Comparison of ENCODE assay signal across 18 cellular contexts in the genomic region with DNA sequence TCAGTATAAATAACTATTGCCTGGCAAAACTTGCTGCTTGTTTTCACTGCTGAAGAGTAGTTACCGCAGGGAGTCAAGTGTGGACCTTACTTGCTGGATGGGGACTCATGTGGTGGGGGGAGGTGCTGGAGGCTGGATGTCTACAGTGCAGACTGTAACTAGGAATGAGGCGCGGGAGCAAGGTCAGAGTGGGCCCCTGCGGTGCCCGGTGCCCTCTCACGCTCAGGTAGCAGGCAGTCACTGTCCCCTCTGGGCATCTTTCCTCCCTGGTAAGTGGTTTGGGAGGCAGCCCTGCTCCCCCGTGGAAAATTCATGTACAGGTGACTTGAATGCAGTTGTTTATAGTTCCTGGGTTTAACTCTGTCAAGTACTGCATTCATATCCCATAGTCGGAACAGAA. TPM values are rescaled to one million over a fixed set of nuclear protein-coding genes. Genes with fewer than 3 reads are reported as not detected.
DNase-seq lines count a peak whose midpoint lies in the region; ATAC-seq, FAIRE-seq and TF ChIP-seq lines count a peak whose summit lies in the region.
"Had no signal": no experiment of that assay in that cellular context is flagged by ENCODE, and none has a peak within 500 bp of the region (broad histone marks: within the 10 kb centered on the region; RNA-seq: fewer than 3 reads in every experiment).

No MANE protein-coding gene starts in this region.

- peaks cover 32% of the 10 kb centered on the region for H3K4me1 ChIP-seq in HepG2 (ENCODE audit: insufficient read depth, low read length)
- H3K4me1 ChIP-seq in right lobe of liver, result peaks cover 0 to 14% (median 7%) of the 10 kb centered on the region in 4 donors
- H3K4me1 ChIP-seq: BE2C had no signal

- TF ChIP-seq RAD21 in HepG2 (CRISPR knock-in tag; IDR thresholded peaks at IDR 0.05), result no peak

- 100% methylated on average over 3 of the region's 8 CpGs for WGBS in HepG2 (ENCODE audit: low lambda C conversion rate)
- 88% methylated on average over 1 of the region's 8 CpGs for WGBS in right lobe of liver (ENCODE audit: insufficient coverage, low coverage, low lambda C conversion rate, missing lambda C conversion rate)

- ATAC-seq in HepG2, result no peak
- ATAC-seq in right lobe of liver, result no peak
- ATAC-seq in T-helper 17 cell, result no peak
- no peak for ATAC-seq in naive thymus-derived CD8-positive, alpha-beta T cell
- ATAC-seq: CD8-positive, alpha-beta T cell had no signal

- no peaks in the 10 kb centered on the region for H3K27me3 Mint-ChIP-seq in T-helper 17 cell
- no peaks in the 10 kb centered on the region for H3K27me3 Mint-ChIP-seq in neural crest cell (ENCODE audit: low read depth)
- no peaks in the 10 kb centered on the region for H3K27me3 Mint-ChIP-seq in naive thymus-derived CD8-positive, alpha-beta T cell

- peaks cover 9% of the 10 kb centered on the region for H3K36me3 Mint-ChIP-seq in T-helper 17 cell (ENCODE audit: low read depth)
- H3K36me3 Mint-ChIP-seq in neural crest cell (ENCODE audit: low read depth), result peaks cover 21% of the 10 kb centered on the region
- peaks cover 6 to 64% (median 22%) of the 10 kb centered on the region in 3 donors for H3K36me3 Mint-ChIP-seq in naive thymus-derived CD8-positive, alpha-beta T cell

- H3K4me3 ChIP-seq in HepG2 (replicated peaks in 1 of 3; ENCODE audit: insufficient read depth in 1 of 3, low read depth in 2 of 3, low read length in 3 of 3), result no peak overlapping the region
- H3K4me3 ChIP-seq in right lobe of liver, result no peak overlapping the region

- intact Hi-C loops in HepG2 (cut with micrococcal nuclease; ENCODE audit: unreplicated experiment), result no loop called here
- intact Hi-C loops in right lobe of liver (cut with DNase I), result no loop called here

- TF ChIP-seq EP300 in HepG2 (IDR thresholded peaks at IDR 0.05; ENCODE audit: low read depth in 2 of 2, low read length in 2 of 2) (no peak), HepG2 (CRISPR knock-in tag; IDR thresholded peaks at IDR 0.05; ENCODE audit: borderline replicate concordance) (no peak)

- no peak for TF ChIP-seq POLR2A in HepG2 (IDR thresholded peaks at IDR 0.05; ENCODE audit: insufficient read depth in 1 of 2, low read depth in 2 of 2, low read length in 2 of 2)
- TF ChIP-seq POLR2A in right lobe of liver (IDR thresholded peaks at IDR 0.05), result no peak

- H3K27ac ChIP-seq in HepG2 (ENCODE audit: extremely low read length, insufficient read depth, low read length), result no peak overlapping the region
- H3K27ac ChIP-seq in right lobe of liver, result no peak overlapping the region

- in situ Hi-C loops in HepG2 (cut with HindIII; ENCODE audit: extremely low pct_ligation_motif_present, low pct_unique_long_range_greater_than_20kb), result no loop called here

- H3K4me3 Mint-ChIP-seq in T-helper 17 cell (no peak overlapping the region), neural crest cell (peak overlapping the region; percentile 46)
- no peak overlapping the region for H3K4me3 Mint-ChIP-seq in naive thymus-derived CD8-positive, alpha-beta T cell
- H3K4me3 Mint-ChIP-seq: CD14-positive monocyte; CD8-positive, alpha-beta T cell; H9 had no signal

- TF ChIP-seq CTCF in HepG2 (CRISPR knock-in tag; IDR thresholded peaks at IDR 0.05) (no peak), right lobe of liver (IDR thresholded peaks at IDR 0.05) (no peak), neural crest cell (conservative IDR thresholded peaks at IDR 0.05) (no peak)

- peaks cover 20% of the 10 kb centered on the region for H4K20me1 ChIP-seq in HepG2 (ENCODE audit: insufficient read depth, low read length)

- POLR2A ChIA-PET in HepG2 (lab: Yijun Ruan, JAX), result no interaction called here
- POLR2A ChIA-PET in naive thymus-derived CD8-positive, alpha-beta T cell (lab: Charles Lee), result no interaction called here

- H3K27ac Mint-ChIP-seq in T-helper 17 cell (peak overlapping the region; percentile 39), neural crest cell (ENCODE audit: unreplicated experiment) (no peak overlapping the region)
- H3K27ac Mint-ChIP-seq in naive thymus-derived CD8-positive, alpha-beta T cell, result peak overlapping the region in 2 of 10 donors; percentile 22 to 78
- H3K27ac Mint-ChIP-seq: CD8-positive, alpha-beta T cell; H9 had no signal

- H3K9me3 ChIP-seq in HepG2 (ENCODE audit: low read length), result no peaks in the 10 kb centered on the region
- no peaks in the 10 kb centered on the region for H3K9me3 ChIP-seq in right lobe of liver
- H3K9me3 ChIP-seq in T-helper 17 cell (ENCODE audit: control insufficient read depth, low read length, poor library complexity, severe bottlenecking), result no peaks in the 10 kb centered on the region

- BruUV-seq in HepG2 (replicated peaks; lab: Mats Ljungman, UMichigan), result no TSS peak

- peaks cover 23 to 60% of the 10 kb centered on the region in 2 experiments for H3K36me3 ChIP-seq in HepG2 (replicated peaks in 1 of 2; ENCODE audit: control insufficient read depth in 1 of 2, insufficient read depth in 2 of 2, low read length in 2 of 2)
- H3K36me3 ChIP-seq in right lobe of liver, result peaks cover 0 to 3% (median 0%) of the 10 kb centered on the region in 4 donors

- FAIRE-seq in HepG2 (lab: Jason Lieb, UNC), result no peak
- FAIRE-seq: A204.1, D721Med, GM12892 had no signal

- H3K79me2 ChIP-seq in HepG2 (ENCODE audit: insufficient read depth, low read length), result peaks cover 88% of the 10 kb centered on the region

- H2AFZ ChIP-seq in HepG2 (ENCODE audit: low read length), result no peak overlapping the region

- DNase-seq in HepG2 (ENCODE audit: low spot score) (no peak), right lobe of liver (no peak), T-helper 17 cell (no peak), neural crest cell (ENCODE audit: low read depth, low spot score) (no peak), AG08395 (ENCODE audit: low spot score) (no peak), inferior parietal cortex (ENCODE audit: extremely low spot score) (no peak)
- no peak for DNase-seq in naive thymus-derived CD8-positive, alpha-beta T cell
- DNase-seq: BE2C; CD8-positive, alpha-beta T cell; COR-L47; DND-41; GDM1; GOT3; H9 had no signal

- H3K4me1 Mint-ChIP-seq in T-helper 17 cell (peaks cover 35% of the 10 kb centered on the region), neural crest cell (peaks cover 15% of the 10 kb centered on the region)
- peaks cover 44 to 77% (median 64%) of the 10 kb centered on the region in 4 donors for H3K4me1 Mint-ChIP-seq in naive thymus-derived CD8-positive, alpha-beta T cell

- H3K27me3 ChIP-seq in HepG2 (ENCODE audit: control insufficient read depth in 1 of 2, insufficient read depth in 2 of 2, low read length in 2 of 2), result no peaks in the 10 kb centered on the region; a peak in 1 of 5 replicates
- H3K27me3 ChIP-seq in right lobe of liver, result no peaks in the 10 kb centered on the region
- H3K27me3 ChIP-seq: BE2C had no signal

- no peak overlapping the region for H3K9ac ChIP-seq in HepG2 (ENCODE audit: insufficient read depth, low read depth, low read length)

- no peaks in the 10 kb centered on the region for H3K9me3 Mint-ChIP-seq in neural crest cell
- H3K9me3 Mint-ChIP-seq in naive thymus-derived CD8-positive, alpha-beta T cell, result peaks cover 0 to 4% (median 0%) of the 10 kb centered on the region in 9 donors

- CTCF ChIA-PET in HepG2 (lab: Yijun Ruan, JAX; ENCODE audit: low intra/inter-chr PET ratio, low total read pairs), result no interaction called here

- H3K4me2 ChIP-seq in HepG2 (ENCODE audit: low read depth, low read length), result no peak overlapping the region

RNA-seq across cellular contexts. Expression of gene EMC8, which starts 4.6 kb away (rescaled TPM):
- total RNA-seq in HepG2 (2016; rRNA removed; fragmentation: Illumina TruSeq; extraction: Trizol) (47.6 and 55.0 TPM in 2 replicates), right lobe of liver (10 to 100 TPM in 5 of 6 experiments, 1 to 10 TPM in 1; 9.2 to 22.4 (median 12.1) TPM), T-helper 17 cell (10 to 100 TPM; 32.5 to 40.1 TPM), neural crest cell (44.1 and 48.3 TPM in 2 replicates)
- total RNA-seq in HepG2 (2016; cell fraction: cytosol; rRNA removed; fragmentation: Illumina TruSeq; extraction: Trizol; ENCODE audit: low read depth), result 56.6 and 69.3 TPM in 2 replicates
- total RNA-seq in HepG2 (2016; cell fraction: insoluble cytoplasmic fraction; rRNA removed; fragmentation: Illumina TruSeq; extraction: Trizol), result 42.9 and 52.9 TPM in 2 replicates
- total RNA-seq in HepG2 (2016; cell fraction: membrane; rRNA removed; fragmentation: Illumina TruSeq; extraction: Trizol), result 53.7 and 67.6 TPM in 2 replicates
- 34.0 and 36.1 TPM in 2 replicates for total RNA-seq in HepG2 (2016; cell fraction: nucleus; rRNA removed; fragmentation: Illumina TruSeq; extraction: Trizol)
- polyA plus RNA-seq in HepG2 (2011; rRNA removed), result 71.6 and 76.0 TPM in 2 replicates
- polyA plus RNA-seq in HepG2 (2011; cell fraction: cytosol; rRNA removed), result 60.8 and 68.0 TPM in 2 replicates
- polyA plus RNA-seq in HepG2 (2011; cell fraction: nucleus; rRNA removed), result 45.9 and 50.4 TPM in 2 replicates
- 29.9 and 30.5 TPM in 2 replicates for polyA plus RNA-seq in HepG2 (2012)
- polyA plus RNA-seq in HepG2 (2016; cell fraction: cytosol; fragmentation: Illumina TruSeq; extraction: Trizol; ENCODE audit: low read depth), result 65.3 and 83.6 TPM in 2 replicates
- 58.1 and 66.0 TPM in 2 replicates for polyA plus RNA-seq in HepG2 (2016; cell fraction: insoluble cytoplasmic fraction; fragmentation: Illumina TruSeq; extraction: Trizol; ENCODE audit: low read depth)
- polyA plus RNA-seq in HepG2 (2016; cell fraction: membrane; fragmentation: Illumina TruSeq; extraction: Trizol; ENCODE audit: low read depth), result 59.1 and 73.6 TPM in 2 replicates
- 69.1 and 78.6 TPM in 2 replicates for polyA plus RNA-seq in HepG2 (2016; cell fraction: nucleus; fragmentation: Illumina TruSeq; extraction: Trizol; ENCODE audit: insufficient read depth, low read depth)
- polyA minus RNA-seq in HepG2 (2011; rRNA and poly(A)+ RNA removed; ENCODE audit: low replicate concordance), result 61.8 and 82.3 TPM in 2 replicates
- 27.0 and 43.3 TPM in 2 replicates for polyA minus RNA-seq in HepG2 (2011; cell fraction: cytosol; rRNA and poly(A)+ RNA removed)
- 44.0 and 45.6 TPM in 2 replicates for polyA minus RNA-seq in HepG2 (2011; cell fraction: nucleus; rRNA and poly(A)+ RNA removed)
- total RNA-seq in naive thymus-derived CD8-positive, alpha-beta T cell, result 10 to 100 TPM; 36.9 to 38.7 TPM
- 10 to 100 TPM; 21.6 to 28.6 (median 27.2) TPM for polyA plus RNA-seq in naive thymus-derived CD8-positive, alpha-beta T cell

RNA-seq across cellular contexts. Expression of gene COX4I1, which starts 4.8 kb away (rescaled TPM):
- total RNA-seq in HepG2 (2016; rRNA removed; fragmentation: Illumina TruSeq; extraction: Trizol) (631 and 658 TPM in 2 replicates), right lobe of liver (100 to 1,000 TPM; 247 to 417 (median 303) TPM), T-helper 17 cell (100 to 1,000 TPM; 526 to 533 TPM), neural crest cell (426 and 434 TPM in 2 replicates)
- total RNA-seq in HepG2 (2016; cell fraction: cytosol; rRNA removed; fragmentation: Illumina TruSeq; extraction: Trizol; ENCODE audit: low read depth), result 381 and 407 TPM in 2 replicates
- total RNA-seq in HepG2 (2016; cell fraction: insoluble cytoplasmic fraction; rRNA removed; fragmentation: Illumina TruSeq; extraction: Trizol), result 648 and 655 TPM in 2 replicates
- total RNA-seq in HepG2 (2016; cell fraction: membrane; rRNA removed; fragmentation: Illumina TruSeq; extraction: Trizol), result 496 and 528 TPM in 2 replicates
- total RNA-seq in HepG2 (2016; cell fraction: nucleus; rRNA removed; fragmentation: Illumina TruSeq; extraction: Trizol), result 310 and 337 TPM in 2 replicates
- polyA plus RNA-seq in HepG2 (2011; rRNA removed), result 838 and 902 TPM in 2 replicates
- polyA plus RNA-seq in HepG2 (2011; cell fraction: cytosol; rRNA removed), result 1,053 and 1,212 TPM in 2 replicates
- polyA plus RNA-seq in HepG2 (2011; cell fraction: nucleus; rRNA removed), result 388 and 389 TPM in 2 replicates
- polyA plus RNA-seq in HepG2 (2012), result 443 and 505 TPM in 2 replicates
- polyA plus RNA-seq in HepG2 (2016; cell fraction: cytosol; fragmentation: Illumina TruSeq; extraction: Trizol; ENCODE audit: low read depth), result 414 and 464 TPM in 2 replicates
- polyA plus RNA-seq in HepG2 (2016; cell fraction: insoluble cytoplasmic fraction; fragmentation: Illumina TruSeq; extraction: Trizol; ENCODE audit: low read depth), result 675 and 705 TPM in 2 replicates
- 456 and 498 TPM in 2 replicates for polyA plus RNA-seq in HepG2 (2016; cell fraction: membrane; fragmentation: Illumina TruSeq; extraction: Trizol; ENCODE audit: low read depth)
- polyA plus RNA-seq in HepG2 (2016; cell fraction: nucleus; fragmentation: Illumina TruSeq; extraction: Trizol; ENCODE audit: insufficient read depth, low read depth), result 604 and 614 TPM in 2 replicates
- 364 and 524 TPM in 2 replicates for polyA minus RNA-seq in HepG2 (2011; rRNA and poly(A)+ RNA removed; ENCODE audit: low replicate concordance)
- polyA minus RNA-seq in HepG2 (2011; cell fraction: cytosol; rRNA and poly(A)+ RNA removed), result 143 and 144 TPM in 2 replicates
- 99.5 and 129 TPM in 2 replicates for polyA minus RNA-seq in HepG2 (2011; cell fraction: nucleus; rRNA and poly(A)+ RNA removed)
- 100 to 1,000 TPM; 750 to 766 TPM for total RNA-seq in naive thymus-derived CD8-positive, alpha-beta T cell
- 1,000 to 10,000 TPM; 1,212 to 1,344 (median 1,331) TPM for polyA plus RNA-seq in naive thymus-derived CD8-positive, alpha-beta T cell

RNA-seq across cellular contexts. Expression of gene C16orf74, which starts 43.8 kb away (rescaled TPM):
- total RNA-seq in HepG2 (2016; rRNA removed; fragmentation: Illumina TruSeq; extraction: Trizol) (0.13 TPM in 1 of 2 replicates, not detected in the other), right lobe of liver (under 1 TPM in 4 of 6 experiments, not detected in 2; 0.31 to 0.98 (median 0.70) TPM), T-helper 17 cell (1 to 10 TPM; 4.6 to 7.2 TPM), neural crest cell (1.2 TPM in 2 replicates)
- total RNA-seq in HepG2 (2016; cell fraction: cytosol; rRNA removed; fragmentation: Illumina TruSeq; extraction: Trizol; ENCODE audit: low read depth), result 0.35 TPM in 1 of 2 replicates, not detected in the other
- not detected in 2 replicates for total RNA-seq in HepG2 (2016; cell fraction: insoluble cytoplasmic fraction; rRNA removed; fragmentation: Illumina TruSeq; extraction: Trizol)
- not detected in 2 replicates for total RNA-seq in HepG2 (2016; cell fraction: membrane; rRNA removed; fragmentation: Illumina TruSeq; extraction: Trizol)
- total RNA-seq in HepG2 (2016; cell fraction: nucleus; rRNA removed; fragmentation: Illumina TruSeq; extraction: Trizol), result not detected in 2 replicates
- 0.26 and 0.29 TPM in 2 replicates for polyA plus RNA-seq in HepG2 (2011; rRNA removed)
- polyA plus RNA-seq in HepG2 (2011; cell fraction: cytosol; rRNA removed), result 0.13 and 0.28 TPM in 2 replicates
- polyA plus RNA-seq in HepG2 (2011; cell fraction: nucleus; rRNA removed), result 0.16 and 0.37 TPM in 2 replicates
- not detected in 2 replicates for polyA plus RNA-seq in HepG2 (2012)
- 0.35 and 0.65 TPM in 2 replicates for polyA plus RNA-seq in HepG2 (2016; cell fraction: cytosol; fragmentation: Illumina TruSeq; extraction: Trizol; ENCODE audit: low read depth)
- not detected in 2 replicates for polyA plus RNA-seq in HepG2 (2016; cell fraction: insoluble cytoplasmic fraction; fragmentation: Illumina TruSeq; extraction: Trizol; ENCODE audit: low read depth)
- 0.33 TPM in 1 of 2 replicates, not detected in the other for polyA plus RNA-seq in HepG2 (2016; cell fraction: membrane; fragmentation: Illumina TruSeq; extraction: Trizol; ENCODE audit: low read depth)
- not detected in 2 replicates for polyA plus RNA-seq in HepG2 (2016; cell fraction: nucleus; fragmentation: Illumina TruSeq; extraction: Trizol; ENCODE audit: insufficient read depth, low read depth)
- 0.44 and 7.8 TPM in 2 replicates for polyA minus RNA-seq in HepG2 (2011; rRNA and poly(A)+ RNA removed; ENCODE audit: low replicate concordance)
- polyA minus RNA-seq in HepG2 (2011; cell fraction: cytosol; rRNA and poly(A)+ RNA removed), result not detected in 2 replicates
- polyA minus RNA-seq in HepG2 (2011; cell fraction: nucleus; rRNA and poly(A)+ RNA removed), result not detected in 2 replicates
- total RNA-seq in naive thymus-derived CD8-positive, alpha-beta T cell, result 10 to 100 TPM; 38.0 to 42.3 TPM
- polyA plus RNA-seq in naive thymus-derived CD8-positive, alpha-beta T cell, result 10 to 100 TPM; 16.0 to 19.1 (median 17.2) TPM

Comparison
In these comparisons a context has a peak if more than half of its experiments do, and no peak if none do; other contexts are left out.
1. RNA of gene C16orf74, which starts 43.8 kb away (total RNA-seq): 38.0 to 42.3 TPM in naive thymus-derived CD8-positive, alpha-beta T cell; 4.6 to 7.2 TPM in T-helper 17 cell, 1.2 TPM in neural crest cell, 0.31 to 0.98 TPM in right lobe of liver and 0.13 to 0.35 TPM in HepG2; every median in the first group is over 4 times any median in the second.